9 cellular contexts compared by ENCODE assay signal in genomic region chr2:160652236-160652635, GRCh38.
DNase-seq lines count a peak whose midpoint lies in the region; ATAC-seq and TF ChIP-seq lines count a peak whose summit lies in the region.
"Had no signal": no experiment of that assay in that cellular context is flagged by ENCODE, and none has a peak within 500 bp of the region (broad histone marks: within the 10 kb centered on the region; RNA-seq: fewer than 3 reads in every experiment).

No MANE protein-coding gene starts in this region.

- no peaks in the 10 kb centered on the region for H3K36me3 ChIP-seq in BE2C

- peaks cover 4% of the 10 kb centered on the region for H3K27me3 Mint-ChIP-seq in nephron (ENCODE audit: low read depth)

- H3K4me3 ChIP-seq in BE2C (ENCODE audit: low read depth, low read length) = no peak overlapping the region
- H3K4me3 ChIP-seq: dorsolateral prefrontal cortex had no signal

- H3K4me1 ChIP-seq in BE2C = no peaks in the 10 kb centered on the region

- no peaks in the 10 kb centered on the region for H3K27me3 ChIP-seq in BE2C

- ATAC-seq in GM18870 (IDR thresholded peaks at IDR 0.05; ENCODE audit: unreplicated experiment) = peak; percentile 82

- H3K27ac Mint-ChIP-seq in nephron = peak overlapping the region in 2 of 3 experiments; percentile 11 to 14

- no peaks in the 10 kb centered on the region for H3K9me3 ChIP-seq in BE2C

- H3K4me1 Mint-ChIP-seq in nephron = peaks cover 29% of the 10 kb centered on the region

- DNase-seq in NOMO-1 treated with dmso at 0.1 percent for 144 hours (lab: John Stamatoyannopoulos, UW; ENCODE audit: unreplicated experiment) = peak; percentile 70
- DNase-seq in activated gamma-delta T cell treated with anti-CD3 and anti-CD28 coated beads, Interleukin-2, amount 50 U/mL, for 16 hours (ENCODE audit: low read depth) = peak; percentile 38
- DNase-seq in BE2C = no peak
- no peak for DNase-seq in COLO829 (ENCODE audit: low spot score)
- DNase-seq in NCI-H510A (lab: John Stamatoyannopoulos, UW) = no peak
- DNase-seq in NCI-H1092 treated with DMSO at 0.1 percent for 48 hours (lab: John Stamatoyannopoulos, UW) = no peak

- no peak overlapping the region for H3K4me3 Mint-ChIP-seq in nephron

- no peak for TF ChIP-seq CTCF in nephron (IDR thresholded peaks at IDR 0.05; ENCODE audit: unreplicated experiment in 3 of 3)
- no peak for TF ChIP-seq CTCF in BE2C (IDR thresholded peaks at IDR 0.05; ENCODE audit: low read depth, low read length)

- H3K9me3 Mint-ChIP-seq in nephron = no peaks in the 10 kb centered on the region

- H3K36me3 Mint-ChIP-seq in nephron (ENCODE audit: low read depth) = no peaks in the 10 kb centered on the region

Comparison
In these comparisons a context has a peak if more than half of its experiments do, and no peak if none do; other contexts are left out.
1. DNase-seq: peak in NOMO-1 treated with dmso at 0.1 percent for 144 hours (single experiment) and activated gamma-delta T cell treated with anti-CD3 and anti-CD28 coated beads, Interleukin-2, amount 50 U/mL, for 16 hours (single experiment); none in BE2C (single experiment), COLO829 (single experiment), NCI-H510A (single experiment) and NCI-H1092 treated with DMSO at 0.1 percent for 48 hours (single experiment).